In the genomic region with DNA sequence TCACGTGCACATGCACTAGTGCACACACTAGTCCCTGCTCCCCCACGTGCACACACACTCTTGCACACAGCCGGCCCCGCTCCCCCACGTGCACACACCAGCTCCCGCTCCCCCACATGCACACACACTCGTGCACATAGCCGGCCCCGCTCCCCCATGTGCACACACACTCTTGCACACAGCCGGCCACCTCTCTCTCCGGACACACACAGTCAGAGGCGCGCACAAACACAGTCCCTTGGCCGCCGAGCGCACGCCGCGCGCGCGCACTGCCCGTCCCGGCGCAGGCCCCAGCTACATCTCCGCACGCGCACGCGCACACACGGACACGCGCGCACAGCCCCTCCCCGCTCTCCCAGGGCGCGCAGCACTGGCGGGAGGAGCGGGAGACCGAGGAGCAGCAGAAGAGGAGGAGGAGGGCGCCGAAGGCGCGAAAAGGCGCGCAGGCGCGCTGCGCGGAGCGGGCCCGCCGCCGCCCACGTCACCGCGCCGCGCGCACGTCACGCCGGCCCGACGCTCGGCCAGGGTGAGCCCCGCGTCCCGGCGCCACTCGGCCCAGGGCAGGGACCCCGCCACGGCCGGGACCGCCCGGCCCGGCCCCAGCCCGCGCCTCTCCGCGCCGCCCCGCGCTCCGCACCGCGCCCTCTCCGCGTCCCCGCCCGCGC, we compare ENCODE assay signal across 1 cellular context.
TF ChIP-seq lines count a peak whose summit lies in the region.

A gene with protein sequence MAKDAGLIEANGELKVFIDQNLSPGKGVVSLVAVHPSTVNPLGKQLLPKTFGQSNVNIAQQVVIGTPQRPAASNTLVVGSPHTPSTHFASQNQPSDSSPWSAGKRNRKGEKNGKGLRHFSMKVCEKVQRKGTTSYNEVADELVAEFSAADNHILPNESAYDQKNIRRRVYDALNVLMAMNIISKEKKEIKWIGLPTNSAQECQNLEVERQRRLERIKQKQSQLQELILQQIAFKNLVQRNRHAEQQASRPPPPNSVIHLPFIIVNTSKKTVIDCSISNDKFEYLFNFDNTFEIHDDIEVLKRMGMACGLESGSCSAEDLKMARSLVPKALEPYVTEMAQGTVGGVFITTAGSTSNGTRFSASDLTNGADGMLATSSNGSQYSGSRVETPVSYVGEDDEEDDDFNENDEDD (plus strand): TSS at position 549 of the 665 bp plus-strand sequence. CDS start 1,085 bp downstream, outside the sequence.

TF ChIP-seq in HepG2, 621 proteins besides CTCF, POLR2A, EP300 and RAD21 (continued from another document and continues in another):
- TF ChIP-seq, protein P1, sequence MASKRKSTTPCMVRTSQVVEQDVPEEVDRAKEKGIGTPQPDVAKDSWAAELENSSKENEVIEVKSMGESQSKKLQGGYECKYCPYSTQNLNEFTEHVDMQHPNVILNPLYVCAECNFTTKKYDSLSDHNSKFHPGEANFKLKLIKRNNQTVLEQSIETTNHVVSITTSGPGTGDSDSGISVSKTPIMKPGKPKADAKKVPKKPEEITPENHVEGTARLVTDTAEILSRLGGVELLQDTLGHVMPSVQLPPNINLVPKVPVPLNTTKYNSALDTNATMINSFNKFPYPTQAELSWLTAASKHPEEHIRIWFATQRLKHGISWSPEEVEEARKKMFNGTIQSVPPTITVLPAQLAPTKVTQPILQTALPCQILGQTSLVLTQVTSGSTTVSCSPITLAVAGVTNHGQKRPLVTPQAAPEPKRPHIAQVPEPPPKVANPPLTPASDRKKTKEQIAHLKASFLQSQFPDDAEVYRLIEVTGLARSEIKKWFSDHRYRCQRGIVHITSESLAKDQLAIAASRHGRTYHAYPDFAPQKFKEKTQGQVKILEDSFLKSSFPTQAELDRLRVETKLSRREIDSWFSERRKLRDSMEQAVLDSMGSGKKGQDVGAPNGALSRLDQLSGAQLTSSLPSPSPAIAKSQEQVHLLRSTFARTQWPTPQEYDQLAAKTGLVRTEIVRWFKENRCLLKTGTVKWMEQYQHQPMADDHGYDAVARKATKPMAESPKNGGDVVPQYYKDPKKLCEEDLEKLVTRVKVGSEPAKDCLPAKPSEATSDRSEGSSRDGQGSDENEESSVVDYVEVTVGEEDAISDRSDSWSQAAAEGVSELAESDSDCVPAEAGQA (IDR thresholded peaks at IDR 0.05; ENCODE audit: low read depth): no peak
- TF ChIP-seq, protein P1 (CRISPR knock-in tag; IDR thresholded peaks at IDR 0.05; ENCODE audit: borderline replicate concordance): no peak
- TF ChIP-seq SIN3A (IDR thresholded peaks at IDR 0.05; ENCODE audit: borderline replicate concordance, low read depth, low read length) (no peak), ZNF891 (CRISPR knock-in tag; IDR thresholded peaks at IDR 0.05) (no peak), ATRX (CRISPR knock-in tag; IDR thresholded peaks at IDR 0.05; ENCODE audit: borderline replicate concordance) (no peak), ZNF737 (CRISPR knock-in tag; IDR thresholded peaks at IDR 0.05; ENCODE audit: borderline replicate concordance) (no peak), POGZ (CRISPR knock-in tag; IDR thresholded peaks at IDR 0.05) (no peak), YEATS4 (CRISPR knock-in tag; IDR thresholded peaks at IDR 0.05; ENCODE audit: borderline replicate concordance) (no peak), JUND (CRISPR knock-in tag; IDR thresholded peaks at IDR 0.05) (0 out of 2 replicates have a peak, but pooled peaks have one; percentile 25), TP53 (CRISPR knock-in tag; conservative IDR thresholded peaks at IDR 0.05) (no peak), NFKB2 (CRISPR knock-in tag; IDR thresholded peaks at IDR 0.05; ENCODE audit: borderline replicate concordance) (no peak), NFYC (CRISPR knock-in tag; IDR thresholded peaks at IDR 0.05) (no peak), ZNF616 (CRISPR knock-in tag; IDR thresholded peaks at IDR 0.05; ENCODE audit: low read depth) (no peak), NFRKB (IDR thresholded peaks at IDR 0.05) (no peak), NCOA5 (CRISPR knock-in tag; IDR thresholded peaks at IDR 0.05) (no peak), ZNF766 (CRISPR knock-in tag; IDR thresholded peaks at IDR 0.05; ENCODE audit: borderline replicate concordance) (no peak), ZNF878 (CRISPR knock-in tag; IDR thresholded peaks at IDR 0.05) (no peak), ZBTB1 (CRISPR knock-in tag; IDR thresholded peaks at IDR 0.05; ENCODE audit: borderline replicate concordance) (no peak), SP140L (CRISPR knock-in tag; IDR thresholded peaks at IDR 0.05; ENCODE audit: borderline replicate concordance) (no peak), ATF7-NPFF (CRISPR knock-in tag; IDR thresholded peaks at IDR 0.05; ENCODE audit: low read depth) (no peak; the same call in 1 of the 2 replicates), SP4 (CRISPR knock-in tag; IDR thresholded peaks at IDR 0.05) (peak; percentile 35; the same call in 1 of the 2 replicates), ZNF282 (IDR thresholded peaks at IDR 0.05; ENCODE audit: partially characterized antibody) (no peak), NFIC (IDR thresholded peaks at IDR 0.05; ENCODE audit: low read length) (no peak)
- TF ChIP-seq, protein P2, sequence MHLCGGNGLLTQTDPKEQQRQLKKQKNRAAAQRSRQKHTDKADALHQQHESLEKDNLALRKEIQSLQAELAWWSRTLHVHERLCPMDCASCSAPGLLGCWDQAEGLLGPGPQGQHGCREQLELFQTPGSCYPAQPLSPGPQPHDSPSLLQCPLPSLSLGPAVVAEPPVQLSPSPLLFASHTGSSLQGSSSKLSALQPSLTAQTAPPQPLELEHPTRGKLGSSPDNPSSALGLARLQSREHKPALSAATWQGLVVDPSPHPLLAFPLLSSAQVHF (CRISPR knock-in tag; IDR thresholded peaks at IDR 0.05): no peak
- TF ChIP-seq, protein P3, sequence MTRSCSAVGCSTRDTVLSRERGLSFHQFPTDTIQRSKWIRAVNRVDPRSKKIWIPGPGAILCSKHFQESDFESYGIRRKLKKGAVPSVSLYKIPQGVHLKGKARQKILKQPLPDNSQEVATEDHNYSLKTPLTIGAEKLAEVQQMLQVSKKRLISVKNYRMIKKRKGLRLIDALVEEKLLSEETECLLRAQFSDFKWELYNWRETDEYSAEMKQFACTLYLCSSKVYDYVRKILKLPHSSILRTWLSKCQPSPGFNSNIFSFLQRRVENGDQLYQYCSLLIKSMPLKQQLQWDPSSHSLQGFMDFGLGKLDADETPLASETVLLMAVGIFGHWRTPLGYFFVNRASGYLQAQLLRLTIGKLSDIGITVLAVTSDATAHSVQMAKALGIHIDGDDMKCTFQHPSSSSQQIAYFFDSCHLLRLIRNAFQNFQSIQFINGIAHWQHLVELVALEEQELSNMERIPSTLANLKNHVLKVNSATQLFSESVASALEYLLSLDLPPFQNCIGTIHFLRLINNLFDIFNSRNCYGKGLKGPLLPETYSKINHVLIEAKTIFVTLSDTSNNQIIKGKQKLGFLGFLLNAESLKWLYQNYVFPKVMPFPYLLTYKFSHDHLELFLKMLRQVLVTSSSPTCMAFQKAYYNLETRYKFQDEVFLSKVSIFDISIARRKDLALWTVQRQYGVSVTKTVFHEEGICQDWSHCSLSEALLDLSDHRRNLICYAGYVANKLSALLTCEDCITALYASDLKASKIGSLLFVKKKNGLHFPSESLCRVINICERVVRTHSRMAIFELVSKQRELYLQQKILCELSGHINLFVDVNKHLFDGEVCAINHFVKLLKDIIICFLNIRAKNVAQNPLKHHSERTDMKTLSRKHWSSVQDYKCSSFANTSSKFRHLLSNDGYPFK (CRISPR knock-in tag; IDR thresholded peaks at IDR 0.05; ENCODE audit: borderline replicate concordance): no peak
- TF ChIP-seq, protein P4, sequence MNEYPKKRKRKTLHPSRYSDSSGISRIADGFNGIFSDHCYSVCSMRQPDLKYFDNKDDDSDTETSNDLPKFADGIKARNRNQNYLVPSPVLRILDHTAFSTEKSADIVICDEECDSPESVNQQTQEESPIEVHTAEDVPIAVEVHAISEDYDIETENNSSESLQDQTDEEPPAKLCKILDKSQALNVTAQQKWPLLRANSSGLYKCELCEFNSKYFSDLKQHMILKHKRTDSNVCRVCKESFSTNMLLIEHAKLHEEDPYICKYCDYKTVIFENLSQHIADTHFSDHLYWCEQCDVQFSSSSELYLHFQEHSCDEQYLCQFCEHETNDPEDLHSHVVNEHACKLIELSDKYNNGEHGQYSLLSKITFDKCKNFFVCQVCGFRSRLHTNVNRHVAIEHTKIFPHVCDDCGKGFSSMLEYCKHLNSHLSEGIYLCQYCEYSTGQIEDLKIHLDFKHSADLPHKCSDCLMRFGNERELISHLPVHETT (CRISPR knock-in tag; conservative IDR thresholded peaks at IDR 0.05): no peak
- TF ChIP-seq, protein P5, sequence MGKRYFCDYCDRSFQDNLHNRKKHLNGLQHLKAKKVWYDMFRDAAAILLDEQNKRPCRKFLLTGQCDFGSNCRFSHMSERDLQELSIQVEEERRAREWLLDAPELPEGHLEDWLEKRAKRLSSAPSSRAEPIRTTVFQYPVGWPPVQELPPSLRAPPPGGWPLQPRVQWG (CRISPR knock-in tag; IDR thresholded peaks at IDR 0.05; ENCODE audit: borderline replicate concordance, low read depth): no peak
- TF ChIP-seq, protein P6, sequence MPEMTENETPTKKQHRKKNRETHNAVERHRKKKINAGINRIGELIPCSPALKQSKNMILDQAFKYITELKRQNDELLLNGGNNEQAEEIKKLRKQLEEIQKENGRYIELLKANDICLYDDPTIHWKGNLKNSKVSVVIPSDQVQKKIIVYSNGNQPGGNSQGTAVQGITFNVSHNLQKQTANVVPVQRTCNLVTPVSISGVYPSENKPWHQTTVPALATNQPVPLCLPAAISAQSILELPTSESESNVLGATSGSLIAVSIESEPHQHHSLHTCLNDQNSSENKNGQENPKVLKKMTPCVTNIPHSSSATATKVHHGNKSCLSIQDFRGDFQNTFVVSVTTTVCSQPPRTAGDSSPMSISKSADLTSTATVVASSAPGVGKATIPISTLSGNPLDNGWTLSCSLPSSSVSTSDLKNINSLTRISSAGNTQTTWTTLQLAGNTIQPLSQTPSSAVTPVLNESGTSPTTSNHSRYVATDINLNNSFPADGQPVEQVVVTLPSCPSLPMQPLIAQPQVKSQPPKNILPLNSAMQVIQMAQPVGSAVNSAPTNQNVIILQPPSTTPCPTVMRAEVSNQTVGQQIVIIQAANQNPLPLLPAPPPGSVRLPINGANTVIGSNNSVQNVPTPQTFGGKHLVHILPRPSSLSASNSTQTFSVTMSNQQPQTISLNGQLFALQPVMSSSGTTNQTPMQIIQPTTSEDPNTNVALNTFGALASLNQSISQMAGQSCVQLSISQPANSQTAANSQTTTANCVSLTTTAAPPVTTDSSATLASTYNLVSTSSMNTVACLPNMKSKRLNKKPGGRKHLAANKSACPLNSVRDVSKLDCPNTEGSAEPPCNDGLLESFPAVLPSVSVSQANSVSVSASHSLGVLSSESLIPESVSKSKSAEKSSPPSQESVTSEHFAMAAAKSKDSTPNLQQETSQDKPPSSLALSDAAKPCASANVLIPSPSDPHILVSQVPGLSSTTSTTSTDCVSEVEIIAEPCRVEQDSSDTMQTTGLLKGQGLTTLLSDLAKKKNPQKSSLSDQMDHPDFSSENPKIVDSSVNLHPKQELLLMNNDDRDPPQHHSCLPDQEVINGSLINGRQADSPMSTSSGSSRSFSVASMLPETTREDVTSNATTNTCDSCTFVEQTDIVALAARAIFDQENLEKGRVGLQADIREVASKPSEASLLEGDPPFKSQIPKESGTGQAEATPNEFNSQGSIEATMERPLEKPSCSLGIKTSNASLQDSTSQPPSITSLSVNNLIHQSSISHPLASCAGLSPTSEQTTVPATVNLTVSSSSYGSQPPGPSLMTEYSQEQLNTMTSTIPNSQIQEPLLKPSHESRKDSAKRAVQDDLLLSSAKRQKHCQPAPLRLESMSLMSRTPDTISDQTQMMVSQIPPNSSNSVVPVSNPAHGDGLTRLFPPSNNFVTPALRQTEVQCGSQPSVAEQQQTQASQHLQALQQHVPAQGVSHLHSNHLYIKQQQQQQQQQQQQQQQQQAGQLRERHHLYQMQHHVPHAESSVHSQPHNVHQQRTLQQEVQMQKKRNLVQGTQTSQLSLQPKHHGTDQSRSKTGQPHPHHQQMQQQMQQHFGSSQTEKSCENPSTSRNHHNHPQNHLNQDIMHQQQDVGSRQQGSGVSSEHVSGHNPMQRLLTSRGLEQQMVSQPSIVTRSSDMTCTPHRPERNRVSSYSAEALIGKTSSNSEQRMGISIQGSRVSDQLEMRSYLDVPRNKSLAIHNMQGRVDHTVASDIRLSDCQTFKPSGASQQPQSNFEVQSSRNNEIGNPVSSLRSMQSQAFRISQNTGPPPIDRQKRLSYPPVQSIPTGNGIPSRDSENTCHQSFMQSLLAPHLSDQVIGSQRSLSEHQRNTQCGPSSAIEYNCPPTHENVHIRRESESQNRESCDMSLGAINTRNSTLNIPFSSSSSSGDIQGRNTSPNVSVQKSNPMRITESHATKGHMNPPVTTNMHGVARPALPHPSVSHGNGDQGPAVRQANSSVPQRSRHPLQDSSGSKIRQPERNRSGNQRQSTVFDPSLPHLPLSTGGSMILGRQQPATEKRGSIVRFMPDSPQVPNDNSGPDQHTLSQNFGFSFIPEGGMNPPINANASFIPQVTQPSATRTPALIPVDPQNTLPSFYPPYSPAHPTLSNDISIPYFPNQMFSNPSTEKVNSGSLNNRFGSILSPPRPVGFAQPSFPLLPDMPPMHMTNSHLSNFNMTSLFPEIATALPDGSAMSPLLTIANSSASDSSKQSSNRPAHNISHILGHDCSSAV (CRISPR knock-in tag; IDR thresholded peaks at IDR 0.05; ENCODE audit: borderline replicate concordance): no peak
- TF ChIP-seq, protein P7, sequence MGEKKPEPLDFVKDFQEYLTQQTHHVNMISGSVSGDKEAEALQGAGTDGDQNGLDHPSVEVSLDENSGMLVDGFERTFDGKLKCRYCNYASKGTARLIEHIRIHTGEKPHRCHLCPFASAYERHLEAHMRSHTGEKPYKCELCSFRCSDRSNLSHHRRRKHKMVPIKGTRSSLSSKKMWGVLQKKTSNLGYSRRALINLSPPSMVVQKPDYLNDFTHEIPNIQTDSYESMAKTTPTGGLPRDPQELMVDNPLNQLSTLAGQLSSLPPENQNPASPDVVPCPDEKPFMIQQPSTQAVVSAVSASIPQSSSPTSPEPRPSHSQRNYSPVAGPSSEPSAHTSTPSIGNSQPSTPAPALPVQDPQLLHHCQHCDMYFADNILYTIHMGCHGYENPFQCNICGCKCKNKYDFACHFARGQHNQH (CRISPR knock-in tag; IDR thresholded peaks at IDR 0.05): no peak
